ENCODE assay signal across 22 cellular contexts in the genomic region with DNA sequence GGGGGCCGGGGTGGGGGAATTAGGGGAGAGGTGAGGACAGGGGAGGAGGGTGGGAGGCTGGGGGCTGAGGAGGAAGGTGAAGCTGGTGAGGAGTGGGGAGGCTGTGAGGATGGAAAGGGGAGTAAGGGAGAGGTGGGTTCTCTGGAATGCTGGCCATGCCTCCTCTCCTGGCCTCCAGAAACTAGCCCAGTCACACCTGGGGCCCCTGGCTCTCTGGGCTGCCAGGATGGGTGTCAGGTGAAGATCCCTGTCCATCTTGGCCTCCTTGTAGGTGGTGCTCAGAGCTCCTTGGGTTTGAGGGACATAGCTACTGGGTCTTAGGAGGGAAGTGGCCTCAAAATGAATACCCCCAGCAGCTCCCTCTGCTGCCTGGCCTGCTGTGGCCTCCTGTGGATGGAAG. TPM values are rescaled to one million over a fixed set of nuclear protein-coding genes. Genes with fewer than 3 reads are reported as not detected.
"Had no signal": no experiment of that assay in that cellular context is flagged by ENCODE, and none has a peak within 500 bp of the region (broad histone marks: within the 10 kb centered on the region; RNA-seq: fewer than 3 reads in every experiment).

No MANE protein-coding gene starts in this region.

- H3K27ac Mint-ChIP-seq: activated B cell treated with CpG ODN at 0.5 μM for 24 hours; activated CD4-positive, alpha-beta memory T cell treated with anti-CD3 and anti-CD28 coated beads, Interleukin-2, amount 10 ng/mL, durations not matched to agents 7 days and 5 days; activated CD8-positive, alpha-beta memory T cell treated with anti-CD3 and anti-CD28 coated beads, Interleukin-2, amount 10 ng/mL, durations not matched to agents 7 days and 5 days; naive thymus-derived CD4-positive, alpha-beta T cell had no signal

- ATAC-seq: activated CD8-positive, alpha-beta memory T cell treated with anti-CD3 and anti-CD28 coated beads, Interleukin-2, amount 10 ng/mL, durations not matched to agents 7 days and 5 days; activated naive CD4-positive, alpha-beta T cell treated with anti-CD3 and anti-CD28 coated beads, Interleukin-2, amount 50 U/mL, for 72 hours; activated T-cell treated with anti-CD3 and anti-CD28 coated beads, Interleukin-2, amount 50 U/mL, for 4 hours; naive thymus-derived CD4-positive, alpha-beta T cell had no signal

- H3K27ac ChIP-seq: cardiac muscle cell, dorsolateral prefrontal cortex, neutrophil, thoracic aorta had no signal

- DNase-seq: activated CD4-positive, alpha-beta memory T cell treated with anti-CD3 and anti-CD28 coated beads, Interleukin-2, amount 10 ng/mL, durations not matched to agents 7 days and 5 days; activated CD4-positive, alpha-beta T cell treated with anti-CD3 and anti-CD28 coated beads for 48 hours; activated CD8-positive, alpha-beta memory T cell treated with anti-CD3 and anti-CD28 coated beads, Interleukin-2, amount 10 ng/mL, durations not matched to agents 7 days and 5 days; activated effector memory CD4-positive, alpha-beta T cell treated with Interleukin-2 at 50 U/mL for 16 hours; activated T-cell treated with anti-CD3 and anti-CD28 coated beads, Interleukin-2, amount 50 U/mL, for 4 hours; amniotic stem cell; erythroblast; foreskin melanocyte; mesendoderm; naive thymus-derived CD4-positive, alpha-beta T cell; SIG-M5; stimulated activated CD4-positive, alpha-beta T cell treated with anti-CD3 and anti-CD28 coated beads, Interleukin-2, amount 100 ng/mL, for 48 hours; T-helper 1 cell; T-helper 9 cell had no signal

- H3K36me3 ChIP-seq: cardiac muscle cell, neutrophil, thoracic aorta had no signal

- H3K27me3 ChIP-seq: cardiac muscle cell had no signal

- H3K9me3 Mint-ChIP-seq: activated B cell treated with CpG ODN at 0.5 μM for 24 hours; activated CD4-positive, alpha-beta memory T cell treated with anti-CD3 and anti-CD28 coated beads, Interleukin-2, amount 10 ng/mL, durations not matched to agents 7 days and 5 days; activated naive CD4-positive, alpha-beta T cell treated with anti-CD3 and anti-CD28 coated beads, Interleukin-2, amount 50 U/mL, for 72 hours; activated T-cell treated with anti-CD3 and anti-CD28 coated beads, Interleukin-2, amount 50 U/mL, for 4 hours had no signal

- H3K4me3 ChIP-seq: cardiac muscle cell, dorsolateral prefrontal cortex, thoracic aorta had no signal

- H3K4me1 Mint-ChIP-seq: activated B cell treated with CpG ODN at 0.5 μM for 24 hours; activated CD4-positive, alpha-beta memory T cell treated with anti-CD3 and anti-CD28 coated beads, Interleukin-2, amount 10 ng/mL, durations not matched to agents 7 days and 5 days; activated CD8-positive, alpha-beta memory T cell treated with anti-CD3 and anti-CD28 coated beads, Interleukin-2, amount 10 ng/mL, durations not matched to agents 7 days and 5 days; naive thymus-derived CD4-positive, alpha-beta T cell had no signal

- H3K4me3 Mint-ChIP-seq: activated B cell treated with CpG ODN at 0.5 μM for 24 hours; activated CD4-positive, alpha-beta memory T cell treated with anti-CD3 and anti-CD28 coated beads, Interleukin-2, amount 10 ng/mL, durations not matched to agents 7 days and 5 days; activated CD8-positive, alpha-beta memory T cell treated with anti-CD3 and anti-CD28 coated beads, Interleukin-2, amount 10 ng/mL, durations not matched to agents 7 days and 5 days; activated T-cell treated with anti-CD3 and anti-CD28 coated beads, Interleukin-2, amount 50 U/mL, for 4 hours; naive thymus-derived CD4-positive, alpha-beta T cell had no signal

- H3K36me3 Mint-ChIP-seq: activated CD8-positive, alpha-beta memory T cell treated with anti-CD3 and anti-CD28 coated beads, Interleukin-2, amount 10 ng/mL, durations not matched to agents 7 days and 5 days; activated naive CD4-positive, alpha-beta T cell treated with anti-CD3 and anti-CD28 coated beads, Interleukin-2, amount 50 U/mL, for 72 hours; naive thymus-derived CD4-positive, alpha-beta T cell had no signal

- H3K27me3 Mint-ChIP-seq: activated B cell treated with CpG ODN at 0.5 μM for 24 hours had no signal

- H3K9me3 ChIP-seq: neutrophil, thoracic aorta had no signal

RNA-seq across cellular contexts. Expression of gene RTL1, which starts 13.1 kb away (rescaled TPM):
- total RNA-seq: activated B cell treated with CpG ODN at 0.5 μM for 24 hours; activated CD4-positive, alpha-beta memory T cell treated with anti-CD3 and anti-CD28 coated beads, Interleukin-2, amount 10 ng/mL, durations not matched to agents 7 days and 5 days; activated CD8-positive, alpha-beta memory T cell treated with anti-CD3 and anti-CD28 coated beads, Interleukin-2, amount 10 ng/mL, durations not matched to agents 7 days and 5 days; activated naive CD4-positive, alpha-beta T cell treated with anti-CD3 and anti-CD28 coated beads, Interleukin-2, amount 50 U/mL, for 72 hours; activated T-cell treated with anti-CD3 and anti-CD28 coated beads, Interleukin-2, amount 50 U/mL, for 4 hours; lower leg skin; naive thymus-derived CD4-positive, alpha-beta T cell; thoracic aorta; ureter had no signal
- polyA plus RNA-seq: cardiac muscle cell; naive thymus-derived CD4-positive, alpha-beta T cell had no signal
